8 cellular contexts compared by ENCODE assay signal in genomic region chr1:109655624-109656519, GRCh38. TPM values are rescaled to one million over a fixed set of nuclear protein-coding genes. Genes with fewer than 3 reads are reported as not detected.
DNase-seq lines count a peak whose midpoint lies in the region; TF ChIP-seq lines count a peak whose summit lies in the region.

Gene GSTM4 (plus strand): TSS chr1:109656099. CDS start chr1:109656390, 291 bp downstream.

- H3K79me1 ChIP-seq in H9 (ENCODE audit: insufficient read depth, low read depth, low read length, poor library complexity, severe bottlenecking), result no peaks in the 10 kb centered on the region

- H2BK15ac ChIP-seq in H9 (ENCODE audit: low read depth, low read length), result no peak within 1 kb of the TSS

- H2BK120ac ChIP-seq in H9 (ENCODE audit: low read depth, low read length, poor library complexity, severe bottlenecking), result no peak within 1 kb of the TSS

- no peaks in the 10 kb centered on the region for H3K4me1 ChIP-seq in H9 (ENCODE audit: insufficient read depth, low read length)

- H3K14ac ChIP-seq in H9 (ENCODE audit: insufficient read depth, low read length), result 0 out of 2 replicates have a peak within 1 kb of the TSS, but pooled peaks have one; percentile 27

- no peak within 1 kb of the TSS for H2BK20ac ChIP-seq in H9 (ENCODE audit: low read depth, low read length, poor library complexity, severe bottlenecking)

- no peak within 1 kb of the TSS for H4K91ac ChIP-seq in H9 (ENCODE audit: insufficient read length, low read depth, low read length)

- H2BK5ac ChIP-seq in H9 (ENCODE audit: insufficient read length, low read length), result no peak within 1 kb of the TSS

- H3K36me3 Mint-ChIP-seq in H9 (ENCODE audit: insufficient read depth in 1 of 3, low read depth in 3 of 3), result no peaks in the 10 kb centered on the region

- TF ChIP-seq CTCF in GM12864 (IDR thresholded peaks at IDR 0.05; ENCODE audit: low read depth, low read length, missing control alignments) (no peak), H9 (conservative IDR thresholded peaks at IDR 0.05) (no peak), astrocyte of the cerebellum (IDR thresholded peaks at IDR 0.05; ENCODE audit: low read depth, low read length, missing control alignments) (peak; percentile 29), retinal pigment epithelial cell (conservative IDR thresholded peaks at IDR 0.05; ENCODE audit: low read depth, low read length) (no peak)

- H4K20me1 ChIP-seq in H9 (ENCODE audit: control insufficient read depth, insufficient read depth, insufficient read length), result no peaks in the 10 kb centered on the region

- H3K56ac ChIP-seq in H9 (ENCODE audit: insufficient read length, low read depth, low read length), result no peak within 1 kb of the TSS

- no peaks in the 10 kb centered on the region for H3K9me3 Mint-ChIP-seq in H9

- DNase-seq in GM12864 (ENCODE audit: low read depth) (peak; percentile 48), H9 (peak; percentile 89), MV-4-11 (lab: John Stamatoyannopoulos, UW) (peak; percentile 56), T-helper 9 cell (peak; percentile 49), astrocyte of the cerebellum (ENCODE audit: low read depth) (no peak), hypothalamus (lab: John Stamatoyannopoulos, UW) (peak in 49 of 51 donors; percentile 17 to 85 (median 64)), retinal pigment epithelial cell (ENCODE audit: low read depth) (no peak), NCI-H2171 treated with DMSO at 0.1 percent for 48 hours (lab: John Stamatoyannopoulos, UW) (no peak)

- H3K27ac ChIP-seq in H9 (ENCODE audit: insufficient read length, low read depth, low read length), result no peak within 1 kb of the TSS

- H3K23me2 ChIP-seq in H9 (ENCODE audit: insufficient read length, low read depth, low read length, poor library complexity, severe bottlenecking), result peaks cover 4% of the 10 kb centered on the region

- peak within 1 kb of the TSS; percentile 90 for H3K4me2 ChIP-seq in H9 (ENCODE audit: insufficient read depth, insufficient read length, low read length)

- no peak within 1 kb of the TSS for H3T11ph ChIP-seq in H9 (ENCODE audit: low read length)

- no CpG with 5 or more reads among the region's 53 CpGs for WGBS in H9 (ENCODE audit: extremely low coverage, insufficient read length, low lambda C conversion rate)

- no peak within 1 kb of the TSS for H2BK12ac ChIP-seq in H9 (ENCODE audit: insufficient read length, low read depth, low read length)

- H3K27me3 ChIP-seq in H9 (ENCODE audit: insufficient read depth, low read length), result no peaks in the 10 kb centered on the region

- H3K27ac Mint-ChIP-seq in H9, result peak within 1 kb of the TSS; percentile 80 to 98 (median 93); a peak in 6 of 7 replicates

- peak within 1 kb of the TSS; percentile 66 for H2AFZ ChIP-seq in H9 (ENCODE audit: low read length)

- peak within 1 kb of the TSS; percentile 42 for H3K9ac ChIP-seq in H9 (ENCODE audit: extremely low read depth, insufficient read length, low read length)

- peaks cover 38% of the 10 kb centered on the region for H3K27me3 Mint-ChIP-seq in H9 (ENCODE audit: low read depth)

- in situ Hi-C loops in astrocyte of the cerebellum (cut with HindIII; ENCODE audit: low sequenced_read_pairs), result no loop called here

- no peak within 1 kb of the TSS for H3K23ac ChIP-seq in H9 (ENCODE audit: insufficient read length, low read depth, low read length)

- H3K4ac ChIP-seq in H9 (ENCODE audit: low read depth, low read length), result no peak within 1 kb of the TSS

- H2AK5ac ChIP-seq in H9 (ENCODE audit: insufficient read length, low read length), result no peak within 1 kb of the TSS

- peak within 1 kb of the TSS; percentile 86 to 94 for H3K4me3 Mint-ChIP-seq in H9

- H3K9me3 ChIP-seq in H9 (ENCODE audit: control insufficient read depth, low read depth, low read length), result no peaks in the 10 kb centered on the region

- H4K8ac ChIP-seq in H9 (replicated peaks; ENCODE audit: insufficient read length, low read depth, low read length), result no peak within 1 kb of the TSS

- H3K4me1 Mint-ChIP-seq in H9, result peaks cover 5 to 14% of the 10 kb centered on the region in 2 experiments; a peak in 3 of 4 replicates

- no peak within 1 kb of the TSS for H3K18ac ChIP-seq in H9 (ENCODE audit: insufficient read length, low read depth, low read length)

- H3K79me2 ChIP-seq in H9 (ENCODE audit: insufficient read depth, low read length), result no peaks in the 10 kb centered on the region

- H3K4me3 ChIP-seq in GM12864 (ENCODE audit: low read depth, low read length) (peak within 1 kb of the TSS; percentile 70), astrocyte of the cerebellum (ENCODE audit: low read depth, low read length) (peak within 1 kb of the TSS; percentile 69), retinal pigment epithelial cell (ENCODE audit: low read length) (peak within 1 kb of the TSS; percentile 77)

- H4K5ac ChIP-seq in H9 (ENCODE audit: insufficient read length, low read depth, low read length), result no peak within 1 kb of the TSS

RNA-seq across cellular contexts. Expression of gene GSTM4, which starts in this region (rescaled TPM):
- total RNA-seq in H9 (2021), result 22.0 and 24.6 TPM in 2 replicates

Comparison
In these comparisons a context has a peak if more than half of its experiments do, and no peak if none do; other contexts are left out.
1. DNase-seq: peak in GM12864 (single experiment), H9 (single experiment), MV-4-11 (single experiment), T-helper 9 cell (single experiment) and hypothalamus (49 of 51); none in astrocyte of the cerebellum (single experiment), retinal pigment epithelial cell (single experiment) and NCI-H2171 treated with DMSO at 0.1 percent for 48 hours (single experiment).
2. Peak in every context shown above with its lines, with median percentiles within 50 percentile points of each other: H3K4me3 ChIP-seq.